In genomic region chr6:141562181-141562800, GRCh38 we compare ENCODE assay signal across 8 cellular contexts.
DNase-seq lines count a peak whose midpoint lies in the region; ATAC-seq and TF ChIP-seq lines count a peak whose summit lies in the region.

No MANE protein-coding gene starts in this region.

- no peaks in the 10 kb centered on the region for H3K9me2 ChIP-seq in DOHH2 (replicated peaks; ENCODE audit: control insufficient read depth, low read length)

- CTCF ChIA-PET in activated CD4-positive, alpha-beta memory T cell treated with anti-CD3 and anti-CD28 coated beads for 36 hours (lab: Charles Lee): interaction anchor here (0.6 to 1.5 kb wide), 4 partner anchors 79 to 662 kb away, joined by 3 to 5 read pairs (median 4); no protein-coding TSS in a partner anchor

- H3K9me3 ChIP-seq in DOHH2 (ENCODE audit: control insufficient read depth, insufficient read depth, low read length): no peaks in the 10 kb centered on the region
- H3K9me3 ChIP-seq in parathyroid adenoma (ENCODE audit: control insufficient read depth, low read length): no peaks in the 10 kb centered on the region

- TF ChIP-seq CTCF in DOHH2 (IDR thresholded peaks at IDR 0.05; ENCODE audit: low read depth, low read length, poor library complexity, severe bottlenecking): no peak
- TF ChIP-seq CTCF in KMS-11 (conservative IDR thresholded peaks at IDR 0.05; ENCODE audit: low read depth, low read length): no peak
- no peak for TF ChIP-seq CTCF in glutamatergic neuron (IDR thresholded peaks at IDR 0.05; ENCODE audit: partially characterized antibody, unreplicated experiment)
- no peak for TF ChIP-seq CTCF in parathyroid adenoma (IDR thresholded peaks at IDR 0.05)

- no peaks in the 10 kb centered on the region for H3K36me3 Mint-ChIP-seq in activated CD4-positive, alpha-beta memory T cell treated with anti-CD3 and anti-CD28 coated beads for 36 hours
- H3K36me3 Mint-ChIP-seq in glutamatergic neuron (ENCODE audit: unreplicated experiment): no peaks in the 10 kb centered on the region

- no peaks in the 10 kb centered on the region for H4K20me1 ChIP-seq in DOHH2 (ENCODE audit: control insufficient read depth, insufficient read depth, low read depth, low read length)
- no peaks in the 10 kb centered on the region for H4K20me1 ChIP-seq in KMS-11 (ENCODE audit: insufficient read depth)

- intact Hi-C loops in activated CD4-positive, alpha-beta memory T cell treated with anti-CD3 and anti-CD28 coated beads for 36 hours (cut with micrococcal nuclease): loop anchor here (1.0 to 10.0 kb wide), 5 partner anchors 177 to 1677 kb away; no protein-coding TSS in a partner anchor

- H3K4me1 ChIP-seq in DOHH2 (ENCODE audit: control insufficient read depth, low read length) (peaks cover 12% of the 10 kb centered on the region), KMS-11 (ENCODE audit: low read depth, poor library complexity, severe bottlenecking) (peaks cover 14% of the 10 kb centered on the region), parathyroid adenoma (no peaks in the 10 kb centered on the region)

- H3K36me3 ChIP-seq in DOHH2 (ENCODE audit: control insufficient read depth, low read length) (no peaks in the 10 kb centered on the region), KMS-11 (ENCODE audit: insufficient read depth) (no peaks in the 10 kb centered on the region), parathyroid adenoma (ENCODE audit: control insufficient read depth, insufficient read depth, low read length) (no peaks in the 10 kb centered on the region)

- no peaks in the 10 kb centered on the region for H3K79me2 ChIP-seq in DOHH2 (ENCODE audit: control insufficient read depth, low read length)
- no peaks in the 10 kb centered on the region for H3K79me2 ChIP-seq in KMS-11 (ENCODE audit: insufficient read depth, low read depth)
- H3K79me2 ChIP-seq in parathyroid adenoma: no peaks in the 10 kb centered on the region

- H3K4me1 Mint-ChIP-seq in activated CD4-positive, alpha-beta memory T cell treated with anti-CD3 and anti-CD28 coated beads for 36 hours (ENCODE audit: low read depth): peaks cover 14% of the 10 kb centered on the region
- H3K4me1 Mint-ChIP-seq in glutamatergic neuron (ENCODE audit: low read depth, unreplicated experiment): peaks cover 13% of the 10 kb centered on the region

- H3K4me3 ChIP-seq in DOHH2 (ENCODE audit: low read length) (peak overlapping the region; percentile 58), KMS-11 (IDR thresholded peaks at IDR 0.05; ENCODE audit: insufficient read depth, low read depth, low read length) (no peak overlapping the region), parathyroid adenoma (ENCODE audit: low read depth, low read length) (peak overlapping the region; percentile 30)

- peak; percentile 10 for DNase-seq in activated CD4-positive, alpha-beta memory T cell treated with anti-CD3 and anti-CD28 coated beads for 36 hours
- DNase-seq in glutamatergic neuron: peak; percentile 45
- DNase-seq in NCI-H82 treated with DMSO at 0.1 percent for 48 hours (lab: John Stamatoyannopoulos, UW; ENCODE audit: unreplicated experiment): no peak
- no peak for DNase-seq in NCI-H226

- peak overlapping the region; percentile 81 for H3K4me2 ChIP-seq in DOHH2 (ENCODE audit: low read length)
- peak overlapping the region; percentile 75 for H3K4me2 ChIP-seq in KMS-11
- peak overlapping the region; percentile 57 for H3K4me2 ChIP-seq in parathyroid adenoma (ENCODE audit: low read length)

- peak overlapping the region; percentile 48 for H3K27ac Mint-ChIP-seq in activated CD4-positive, alpha-beta memory T cell treated with anti-CD3 and anti-CD28 coated beads for 36 hours
- no peak overlapping the region for H3K27ac Mint-ChIP-seq in glutamatergic neuron (ENCODE audit: unreplicated experiment)

- no peaks in the 10 kb centered on the region for H3F3A ChIP-seq in DOHH2 (ENCODE audit: control insufficient read depth, insufficient read depth)

- H3K27ac ChIP-seq in DOHH2 (ENCODE audit: low read depth, low read length) (peak overlapping the region; percentile 36), KMS-11 (no peak overlapping the region; the same call in 1 of the 2 replicates), parathyroid adenoma (peak overlapping the region; percentile 39)

- peak overlapping the region; percentile 11; the same call in 1 of the 2 replicates for H3K9ac ChIP-seq in KMS-11
- no peak overlapping the region for H3K9ac ChIP-seq in parathyroid adenoma

- H3K4me3 Mint-ChIP-seq in activated CD4-positive, alpha-beta memory T cell treated with anti-CD3 and anti-CD28 coated beads for 36 hours: peak overlapping the region; percentile 63
- H3K4me3 Mint-ChIP-seq in glutamatergic neuron (ENCODE audit: unreplicated experiment): peak overlapping the region; percentile 12

- POLR2A ChIA-PET in activated CD4-positive, alpha-beta memory T cell treated with anti-CD3 and anti-CD28 coated beads for 36 hours (lab: Charles Lee): no interaction called here

- ATAC-seq in GM21526 (IDR thresholded peaks at IDR 0.05; ENCODE audit: low FRiP score, unreplicated experiment): peak; percentile 32

- H3K9me3 Mint-ChIP-seq in activated CD4-positive, alpha-beta memory T cell treated with anti-CD3 and anti-CD28 coated beads for 36 hours: no peaks in the 10 kb centered on the region
- H3K9me3 Mint-ChIP-seq in glutamatergic neuron (ENCODE audit: unreplicated experiment): no peaks in the 10 kb centered on the region

- H3K27me3 ChIP-seq in DOHH2 (ENCODE audit: control insufficient read depth, low read length) (no peaks in the 10 kb centered on the region), KMS-11 (ENCODE audit: insufficient read depth, low read depth) (no peaks in the 10 kb centered on the region), parathyroid adenoma (ENCODE audit: control insufficient read depth, insufficient read depth, low read length) (no peaks in the 10 kb centered on the region)

- H3K27me3 Mint-ChIP-seq in activated CD4-positive, alpha-beta memory T cell treated with anti-CD3 and anti-CD28 coated beads for 36 hours: peaks cover 1% of the 10 kb centered on the region
- no peaks in the 10 kb centered on the region for H3K27me3 Mint-ChIP-seq in glutamatergic neuron (ENCODE audit: unreplicated experiment)

- peak overlapping the region; percentile 77; the same call in 1 of the 2 replicates for H2AFZ ChIP-seq in KMS-11 (ENCODE audit: low read depth)
- H2AFZ ChIP-seq in parathyroid adenoma: peak overlapping the region; percentile 74

Comparison
In these comparisons a context has a peak if more than half of its experiments do, and no peak if none do; other contexts are left out.
1. DNase-seq: peak in activated CD4-positive, alpha-beta memory T cell treated with anti-CD3 and anti-CD28 coated beads for 36 hours (single experiment) and glutamatergic neuron (single experiment); none in NCI-H82 treated with DMSO at 0.1 percent for 48 hours (single experiment) and NCI-H226 (single experiment).
2. Peak in every context shown above with its lines, with median percentiles within 50 percentile points of each other: H3K4me2 ChIP-seq.